20 cellular contexts compared by ENCODE assay signal in genomic region chr6:3358413-3359090, GRCh38.
A peak's percentile ranks its signal among the peaks of the same experiment; 100 is the strongest.
DNase-seq lines count a peak whose midpoint lies in the region; ATAC-seq and TF ChIP-seq lines count a peak whose summit lies in the region.
"Had no signal": no experiment of that assay in that cellular context is flagged by ENCODE, and none has a peak within 500 bp of the region (broad histone marks: within the 10 kb centered on the region; RNA-seq: fewer than 3 reads in every experiment).

No MANE protein-coding gene starts in this region.

- BruUV-seq in Caco-2 (replicated peaks; lab: Mats Ljungman, UMichigan), result no TSS peak

- peak overlapping the region in 1 of 8 donors; percentile 26 for H3K4me3 Mint-ChIP-seq in CD4-positive, alpha-beta memory T cell
- no peak overlapping the region for H3K4me3 Mint-ChIP-seq in WTC11
- peak overlapping the region; percentile 60 for H3K4me3 Mint-ChIP-seq in endothelial cell (ENCODE audit: unreplicated experiment)
- H3K4me3 Mint-ChIP-seq in Caco-2 (ENCODE audit: unreplicated experiment), result no peak overlapping the region
- H3K4me3 Mint-ChIP-seq: B cell had no signal

- peaks cover 1 to 2% of the 10 kb centered on the region in 2 donors for H3K27me3 Mint-ChIP-seq in CD4-positive, alpha-beta memory T cell
- H3K27me3 Mint-ChIP-seq in WTC11 (ENCODE audit: low read depth), result no peaks in the 10 kb centered on the region
- H3K27me3 Mint-ChIP-seq in endothelial cell (ENCODE audit: unreplicated experiment), result peaks cover 12% of the 10 kb centered on the region
- H3K27me3 Mint-ChIP-seq in Caco-2 (ENCODE audit: insufficient read depth, unreplicated experiment), result no peaks in the 10 kb centered on the region

- no peak for DNase-seq in CD4-positive, alpha-beta memory T cell
- DNase-seq in WTC11 (ENCODE audit: low spot score) (no peak), endothelial cell (ENCODE audit: low spot score) (no peak), GM13977 (ENCODE audit: low spot score) (no peak), Caco-2 (no peak)
- DNase-seq in activated CD4-positive, alpha-beta T cell treated with anti-CD3 and anti-CD28 coated beads for 48 hours, result no peak
- no peak for DNase-seq in activated T-cell treated with anti-CD3 and anti-CD28 coated beads, Interleukin-2, amount 50 U/mL, for 1 hour
- DNase-seq: DND-41, H7, Karpas-422, MG63, NCI-H1092 treated with DMSO at 0.1 percent for 48 hours, NCI-H1694 treated with DMSO at 0.1 percent for 48 hours, NCI-H2107, NCI-H2227 treated with DMSO at 0.1 percent for 48 hours, NCI-H524 treated with DMSO at 0.1 percent for 48 hours, SHP77 treated with DMSO at 0.1 percent for 48 hours had no signal

- ATAC-seq in WTC11, result no peak
- ATAC-seq: GM12878 had no signal

- H3K36me3 ChIP-seq in CD4-positive, alpha-beta memory T cell (ENCODE audit: insufficient read depth, low read length), result no peaks in the 10 kb centered on the region
- H3K36me3 ChIP-seq in stomach smooth muscle (ENCODE audit: control insufficient read depth in 2 of 2, insufficient read depth in 2 of 2, low read length in 2 of 2) (no peaks in the 10 kb centered on the region), Caco-2 (ENCODE audit: control insufficient read depth, insufficient read depth, low read length) (no peaks in the 10 kb centered on the region)
- H3K36me3 ChIP-seq: MG63 had no signal

- POLR2A ChIA-PET in CD4-positive, alpha-beta memory T cell (lab: Charles Lee; ENCODE audit: partially characterized antibody), result interaction anchor here (0.9 kb wide), 1 partner anchor 12 kb away, joined by 4 read pairs; no protein-coding TSS in a partner anchor
- POLR2A ChIA-PET in WTC11 (lab: Charles Lee) (no interaction called here), Caco-2 (lab: Charles Lee) (no interaction called here)

- TF ChIP-seq CTCF in WTC11 (IDR thresholded peaks at IDR 0.05), result no peak
- TF ChIP-seq CTCF in endothelial cell (IDR thresholded peaks at IDR 0.05; ENCODE audit: unreplicated experiment), result no peak
- no peak for TF ChIP-seq CTCF in GM13977 (IDR thresholded peaks at IDR 0.05; ENCODE audit: extremely low read depth, insufficient read depth, missing control alignments)
- no peak for TF ChIP-seq CTCF in Caco-2 (IDR thresholded peaks at IDR 0.05; ENCODE audit: insufficient read depth in 1 of 2, low read depth in 1 of 2, low read length in 1 of 2, severe bottlenecking in 1 of 2, unreplicated experiment in 1 of 2)

- intact Hi-C loops in CD4-positive, alpha-beta memory T cell (cut with micrococcal nuclease), result loop anchor here (5.0 to 10.0 kb wide), 6 partner anchors 81 to 1904 kb away; partner anchors contain the start of genes CDYL, ECI2, FAM50B and FARS2
- intact Hi-C loops in Caco-2 (cut with micrococcal nuclease; ENCODE audit: unreplicated experiment), result no loop called here

- CTCF ChIA-PET in CD4-positive, alpha-beta memory T cell (lab: Charles Lee; ENCODE audit: partially characterized antibody), result interaction anchor here (0.6 to 1.0 kb wide), 2 partner anchors 79 to 201 kb away, joined by 3 read pairs; partner anchors contain the start of gene TUBB2A
- CTCF ChIA-PET in WTC11 (lab: Charles Lee) (interaction anchor here (1.2 kb wide), 1 partner anchor 490 kb away, joined by 3 read pairs; no protein-coding TSS in a partner anchor), Caco-2 (lab: Charles Lee) (no interaction called here)

- H3K9me3 ChIP-seq in CD4-positive, alpha-beta memory T cell (ENCODE audit: control insufficient read depth in 1 of 2, low read length in 2 of 2), result no peaks in the 10 kb centered on the region
- H3K9me3 ChIP-seq in stomach smooth muscle (ENCODE audit: control insufficient read depth in 2 of 2, low read length in 2 of 2) (no peaks in the 10 kb centered on the region), Caco-2 (no peaks in the 10 kb centered on the region)
- H3K9me3 ChIP-seq: MG63 had no signal

- no peak overlapping the region for H3K27ac ChIP-seq in CD4-positive, alpha-beta memory T cell (ENCODE audit: low read depth, low read length)
- H3K27ac ChIP-seq in stomach smooth muscle (ENCODE audit: low read length), result peak overlapping the region; percentile 18

- no peak overlapping the region for H3K9ac ChIP-seq in stomach smooth muscle (ENCODE audit: low read length in 2 of 2)

- peaks cover 34% of the 10 kb centered on the region for H3K4me1 ChIP-seq in CD4-positive, alpha-beta memory T cell (ENCODE audit: insufficient read depth, low read length)
- H3K4me1 ChIP-seq in stomach smooth muscle (ENCODE audit: control insufficient read depth, insufficient read depth, low read length), result peaks cover 30% of the 10 kb centered on the region
- peaks cover 24% of the 10 kb centered on the region for H3K4me1 ChIP-seq in Caco-2

- H3K4me1 Mint-ChIP-seq in CD4-positive, alpha-beta memory T cell, result peaks cover 30 to 43% (median 36%) of the 10 kb centered on the region in 4 donors
- H3K4me1 Mint-ChIP-seq in WTC11 (peaks cover 76% of the 10 kb centered on the region), endothelial cell (ENCODE audit: unreplicated experiment) (peaks cover 51% of the 10 kb centered on the region), Caco-2 (ENCODE audit: low read depth, unreplicated experiment) (peaks cover 7% of the 10 kb centered on the region)

- peak overlapping the region in 4 of 7 donors; percentile 1 to 96 (median 48) for H3K27ac Mint-ChIP-seq in CD4-positive, alpha-beta memory T cell
- H3K27ac Mint-ChIP-seq in WTC11 (peak overlapping the region; percentile 30; the same call in 1 of the 2 replicates), endothelial cell (ENCODE audit: unreplicated experiment) (no peak overlapping the region), Caco-2 (ENCODE audit: unreplicated experiment) (no peak overlapping the region)

- H3K36me3 Mint-ChIP-seq in CD4-positive, alpha-beta memory T cell, result peaks cover 0 to 3% of the 10 kb centered on the region in 2 donors
- H3K36me3 Mint-ChIP-seq in WTC11 (peaks cover 8% of the 10 kb centered on the region; the same call in 1 of the 2 replicates), endothelial cell (ENCODE audit: low read depth, unreplicated experiment) (peaks cover 28% of the 10 kb centered on the region), Caco-2 (ENCODE audit: insufficient read depth, unreplicated experiment) (peaks cover 39% of the 10 kb centered on the region)

- in situ Hi-C loops in GM13977 (cut with MboI; ENCODE audit: low pct_unique_long_range_greater_than_20kb, low sequenced_read_pairs, unreplicated experiment), result no loop called here

- no peaks in the 10 kb centered on the region for H3K27me3 ChIP-seq in CD4-positive, alpha-beta memory T cell (ENCODE audit: insufficient read depth, low read length)
- no peaks in the 10 kb centered on the region for H3K27me3 ChIP-seq in stomach smooth muscle (ENCODE audit: control insufficient read depth in 1 of 2, insufficient read depth in 2 of 2, low read length in 2 of 2)
- no peaks in the 10 kb centered on the region for H3K27me3 ChIP-seq in Caco-2 (replicated peaks; ENCODE audit: control insufficient read depth, insufficient read depth, low read length)
- H3K27me3 ChIP-seq: MG63 had no signal

- no peak overlapping the region for H3K4me3 ChIP-seq in CD4-positive, alpha-beta memory T cell (ENCODE audit: low read length in 2 of 2)
- H3K4me3 ChIP-seq in stomach smooth muscle (ENCODE audit: low read length in 2 of 2), result no peak overlapping the region
- no peak overlapping the region for H3K4me3 ChIP-seq in Caco-2 (ENCODE audit: low read depth, low read length)
- H3K4me3 ChIP-seq: GM12878, MG63 had no signal

- peaks cover 0 to 5% (median 0%) of the 10 kb centered on the region in 8 donors for H3K9me3 Mint-ChIP-seq in CD4-positive, alpha-beta memory T cell
- H3K9me3 Mint-ChIP-seq in WTC11, result no peaks in the 10 kb centered on the region
- no peaks in the 10 kb centered on the region for H3K9me3 Mint-ChIP-seq in endothelial cell (ENCODE audit: unreplicated experiment)
- no peaks in the 10 kb centered on the region for H3K9me3 Mint-ChIP-seq in Caco-2 (ENCODE audit: unreplicated experiment)

TF ChIP-seq in WTC11, 78 proteins besides CTCF, POLR2A, EP300 and RAD21:
- TF ChIP-seq SMAD4 (CRISPR knock-in tag; IDR thresholded peaks at IDR 0.05), result no peak
- no peak for TF ChIP-seq ZNF232 (CRISPR knock-in tag; IDR thresholded peaks at IDR 0.05)
- no peak for TF ChIP-seq ZNF138 (CRISPR knock-in tag; conservative IDR thresholded peaks at IDR 0.05)
- no peak for TF ChIP-seq PREB (CRISPR knock-in tag; IDR thresholded peaks at IDR 0.05; ENCODE audit: borderline replicate concordance)
- TF ChIP-seq ZNF219 (CRISPR knock-in tag; IDR thresholded peaks at IDR 0.05; ENCODE audit: borderline replicate concordance), result no peak
- TF ChIP-seq TEAD4 (CRISPR knock-in tag; IDR thresholded peaks at IDR 0.05), result no peak
- TF ChIP-seq ZBTB21 (CRISPR knock-in tag; IDR thresholded peaks at IDR 0.05; ENCODE audit: borderline replicate concordance), result no peak

Comparison
In these comparisons a context has a peak if more than half of its experiments do, and no peak if none do; other contexts are left out.
1. H3K27ac Mint-ChIP-seq: peak in CD4-positive, alpha-beta memory T cell (4 of 7) and WTC11 (single experiment); none in endothelial cell (single experiment) and Caco-2 (single experiment).